In the genomic region with DNA sequence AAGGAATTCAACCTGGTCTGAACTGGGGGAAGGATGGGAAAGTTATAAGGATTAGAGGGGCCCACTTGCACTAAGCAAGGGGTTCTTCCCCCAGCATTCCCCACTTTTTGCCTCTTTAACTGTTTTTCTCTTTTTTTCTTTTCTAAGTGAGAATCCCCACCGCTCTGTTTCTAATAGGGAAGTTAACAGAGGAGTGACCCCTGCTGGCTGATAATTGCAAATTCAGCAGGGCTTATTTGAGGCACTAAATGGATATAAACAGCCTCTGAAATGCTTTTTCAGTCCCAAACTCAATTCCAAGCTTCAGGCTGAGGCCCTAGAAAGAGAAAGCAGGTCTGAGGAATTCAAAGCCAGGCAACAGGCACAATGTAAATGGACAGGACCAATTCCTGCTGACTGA, we compare ENCODE assay signal across 8 cellular contexts. TPM values are rescaled to one million over a fixed set of nuclear protein-coding genes. Genes with fewer than 3 reads are reported as not detected.
A peak's percentile ranks its signal among the peaks of the same experiment; 100 is the strongest.
DNase-seq lines count a peak whose midpoint lies in the region; ATAC-seq and TF ChIP-seq lines count a peak whose summit lies in the region.

No MANE protein-coding gene starts in this region.

- no peak for ATAC-seq in RWPE2 (ENCODE audit: low read depth)
- ATAC-seq in GM21786 (IDR thresholded peaks at IDR 0.05; ENCODE audit: unreplicated experiment) = no peak
- no peak for ATAC-seq in left colon

- intact Hi-C loops in left colon (cut with DNase I, micrococcal nuclease) = no loop called here

- H3K36me3 ChIP-seq in RWPE2 (ENCODE audit: low read depth) = no peaks in the 10 kb centered on the region

- POLR2A ChIA-PET in AG04450 (lab: Yijun Ruan, JAX) = no interaction called here

- TF ChIP-seq CTCF in AG04450 (IDR thresholded peaks at IDR 0.05; ENCODE audit: low read depth, low read length) = peak; percentile 62
- TF ChIP-seq CTCF in GM12865 (IDR thresholded peaks at IDR 0.05; ENCODE audit: insufficient read depth, low read depth, low read length, missing control alignments) = peak; percentile 53
- TF ChIP-seq CTCF in RWPE2 (IDR thresholded peaks at IDR 0.05; ENCODE audit: poor library complexity, severe bottlenecking) = peak; percentile 36
- TF ChIP-seq CTCF in fibroblast of the aortic adventitia (IDR thresholded peaks at IDR 0.05; ENCODE audit: insufficient read depth, low read length) = peak; percentile 53

- H3K27ac ChIP-seq in AG04450 (ENCODE audit: low read depth, low read length) (no peak overlapping the region), RWPE2 (ENCODE audit: poor library complexity, severe bottlenecking) (no peak overlapping the region)

- no peaks in the 10 kb centered on the region for H3K9me3 ChIP-seq in AG04450 (ENCODE audit: control insufficient read depth, insufficient read depth, low read length)
- no peaks in the 10 kb centered on the region for H3K9me3 ChIP-seq in RWPE2 (ENCODE audit: severe bottlenecking)

- CTCF ChIA-PET in AG04450 (lab: Charles Lee) = interaction anchor here (0.5 to 5.6 kb wide), 4 partner anchors 9 to 205 kb away, joined by 3 to 43 read pairs (median 6); no protein-coding TSS in a partner anchor

- H3K27me3 ChIP-seq in AG04450 (ENCODE audit: control insufficient read depth, insufficient read depth, low read length) (peaks cover 9% of the 10 kb centered on the region), RWPE2 (ENCODE audit: insufficient read depth, poor library complexity, severe bottlenecking) (peaks cover 41% of the 10 kb centered on the region)

- DNase-seq in AG04450 (ENCODE audit: low read depth, low spot score) (no peak), GM12865 (ENCODE audit: low read depth) (peak; percentile 65), RWPE2 (ENCODE audit: low spot score) (no peak), fibroblast of the aortic adventitia (ENCODE audit: low read depth) (peak; percentile 35), left colon (no peak), SKM-1 (lab: John Stamatoyannopoulos, UW; ENCODE audit: unreplicated experiment) (no peak)
- no peak for DNase-seq in effector CD8-positive, alpha-beta T cell (lab: John Stamatoyannopoulos, UW)

- H3K4me1 ChIP-seq in RWPE2 (ENCODE audit: insufficient read depth, poor library complexity, severe bottlenecking) = no peaks in the 10 kb centered on the region

- no peak overlapping the region for H3K4me3 ChIP-seq in AG04450 (ENCODE audit: low read depth, low read length)
- H3K4me3 ChIP-seq in GM12865 (ENCODE audit: low read depth, low read length) = no peak overlapping the region
- H3K4me3 ChIP-seq in RWPE2 (ENCODE audit: severe bottlenecking) = no peak overlapping the region
- no peak overlapping the region for H3K4me3 ChIP-seq in fibroblast of the aortic adventitia (ENCODE audit: low read depth, low read length)

RNA-seq across cellular contexts. Expression of gene CEACAM21, which starts 38.2 kb away (rescaled TPM):
- not detected in 2 replicates for polyA plus RNA-seq in AG04450 (2011; rRNA removed)
- not detected in 2 replicates for polyA minus RNA-seq in AG04450 (2011; rRNA and poly(A)+ RNA removed)
- total RNA-seq in fibroblast of the aortic adventitia (ENCODE audit: low replicate concordance) = not detected in 2 replicates
- 1 to 10 TPM in 1 of 2 donors, not detected in 1; 1.5 TPM for total RNA-seq in left colon

Comparison
In these comparisons a context has a peak if more than half of its experiments do, and no peak if none do; other contexts are left out.
1. DNase-seq: peak in GM12865 (single experiment) and fibroblast of the aortic adventitia (single experiment); none in AG04450 (single experiment), RWPE2 (single experiment), left colon (0 of 2), effector CD8-positive, alpha-beta T cell (single experiment) and SKM-1 (single experiment).
2. Peak in every context shown above with its lines, with median percentiles within 50 percentile points of each other: CTCF ChIP-seq.